Comparison of ENCODE assay signal across 8 cellular contexts in the genomic region with DNA sequence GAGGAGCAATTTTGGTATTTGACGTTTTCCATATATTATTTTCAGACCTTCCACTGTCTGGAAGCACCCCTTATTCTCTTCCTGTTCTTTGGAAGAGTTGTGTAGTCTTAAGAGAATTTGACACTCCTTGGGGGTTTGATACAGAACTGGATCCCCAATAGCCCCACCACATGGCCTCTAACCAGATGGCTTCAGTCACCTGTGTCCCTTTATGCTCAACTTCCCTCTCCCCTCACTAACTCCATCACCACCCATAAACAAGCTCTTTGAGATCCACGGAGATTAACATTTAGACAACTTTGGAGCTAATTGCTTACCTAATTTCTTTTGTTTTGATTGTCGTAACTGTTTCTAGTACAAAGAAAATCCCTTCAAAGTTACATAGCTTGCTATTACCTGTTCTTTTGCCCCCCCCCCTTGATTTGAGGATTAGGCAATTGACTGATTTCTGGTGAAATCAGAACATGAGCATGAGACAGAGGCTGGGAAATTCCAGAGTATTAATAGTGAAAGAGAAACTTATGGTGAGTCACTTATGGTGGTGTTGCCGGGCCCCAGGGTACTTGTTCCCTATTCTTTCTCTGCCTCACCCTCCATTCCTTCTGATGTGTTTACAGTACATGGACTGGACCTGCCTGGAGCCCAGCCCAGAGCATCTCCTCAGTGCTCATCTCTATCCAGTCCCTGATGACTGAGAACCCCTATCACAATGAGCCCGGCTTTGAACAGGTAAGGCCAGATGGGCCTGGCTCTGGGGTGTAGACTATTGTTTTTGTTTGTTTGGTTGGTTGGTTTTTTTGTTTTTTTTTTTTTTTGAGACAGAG. TPM values are rescaled to one million over a fixed set of nuclear protein-coding genes. Genes with fewer than 3 reads are reported as not detected.
DNase-seq lines count a peak whose midpoint lies in the region; ATAC-seq and TF ChIP-seq lines count a peak whose summit lies in the region.

No MANE protein-coding gene starts in this region.

- H3K4me1 ChIP-seq in heart left ventricle = peaks cover 0 to 56% (median 6%) of the 10 kb centered on the region in 12 donors
- peaks cover 0 to 3% of the 10 kb centered on the region in 2 donors for H3K4me1 ChIP-seq in esophagus (ENCODE audit: control insufficient read depth in 2 of 2, insufficient read depth in 2 of 2, low read length in 1 of 2)

- intact Hi-C loops in heart left ventricle (cut with DNase I) = no loop called here
- intact Hi-C loops in left ventricle myocardium superior (cut with micrococcal nuclease) = no loop called here

- H3K9me3 ChIP-seq in heart left ventricle (no peaks in the 10 kb centered on the region), esophagus (ENCODE audit: control insufficient read depth in 2 of 2, insufficient read depth in 1 of 2, low read depth in 1 of 2, low read length in 1 of 2) (no peaks in the 10 kb centered on the region)

- H3K27me3 ChIP-seq in heart left ventricle = no peaks in the 10 kb centered on the region
- H3K27me3 ChIP-seq in esophagus (ENCODE audit: control insufficient read depth in 1 of 2, insufficient read depth in 2 of 2, low read length in 2 of 2) = no peaks in the 10 kb centered on the region

- H3K36me3 ChIP-seq in heart left ventricle (peaks cover 0 to 100% (median 94%) of the 10 kb centered on the region in 9 donors), esophagus (ENCODE audit: control insufficient read depth in 2 of 2, insufficient read depth in 2 of 2, low read length in 1 of 2) (peaks cover 11 to 12% of the 10 kb centered on the region in 2 donors)

- DNase-seq in heart left ventricle (no peak), left ventricle myocardium superior (no peak), NCI-H1417 (lab: John Stamatoyannopoulos, UW) (no peak), DMS153 (lab: John Stamatoyannopoulos, UW) (no peak)
- DNase-seq in activated CD4-positive, CD25-positive, alpha-beta regulatory T cell treated with anti-CD3 and anti-CD28 coated beads, Interleukin-2, amount 50 U/mL, for 72 hours = peak; percentile 64
- peak; percentile 26 to 42 for DNase-seq in stimulated activated CD4-positive, alpha-beta T cell treated with anti-CD3 and anti-CD28 coated beads, Interleukin-12 subunit alpha, Interleukin-12 subunit beta, amount 100 ng/mL, for 24 hours (ENCODE audit: low read depth in 2 of 2)

- TF ChIP-seq POLR2A in heart left ventricle (IDR thresholded peaks at IDR 0.05) = no peak

- H3K4me3 ChIP-seq in heart left ventricle (peak overlapping the region in 1 of 12 donors; percentile 10), esophagus (ENCODE audit: low read depth in 1 of 2, low read length in 2 of 2) (no peak overlapping the region)

- ATAC-seq in heart left ventricle (peak; percentile 32 to 57 (median 43)), left ventricle myocardium superior (no peak), HG03196 (IDR thresholded peaks at IDR 0.05; ENCODE audit: unreplicated experiment) (peak; percentile 67)

- H3K27ac ChIP-seq in heart left ventricle (peak overlapping the region in 1 of 12 donors; percentile 84), esophagus (ENCODE audit: low read depth in 2 of 2, low read length in 1 of 2) (peak overlapping the region; percentile 75 to 85)

- TF ChIP-seq CTCF in heart left ventricle (IDR thresholded peaks at IDR 0.05) = no peak

- 66 to 80% (median 71%) methylated on average over 5 of the region's 5 CpGs for WGBS in heart left ventricle, 4 donors
- 37 to 55% methylated on average over 5 of the region's 5 CpGs for WGBS in esophagus, 2 donors

RNA-seq across cellular contexts. Expression of gene UBE2Z, which starts 7.5 kb away (rescaled TPM):
- 10 to 100 TPM; 31.1 to 59.0 (median 41.0) TPM for total RNA-seq in heart left ventricle
- polyA plus RNA-seq in heart left ventricle = 10 to 100 TPM; 19.3 to 56.8 TPM
- 35.5 TPM for total RNA-seq in left ventricle myocardium superior
- 10 to 100 TPM; 19.0 to 30.9 TPM for polyA plus RNA-seq in esophagus

RNA-seq across cellular contexts. Expression of gene ATP5MC1, which starts 23.1 kb away (rescaled TPM):
- 1,000 to 10,000 TPM in 1 of 9 donors, 100 to 1,000 TPM in 8; 225 to 1,147 (median 370) TPM for total RNA-seq in heart left ventricle
- polyA plus RNA-seq in heart left ventricle = 1,000 to 10,000 TPM in 1 of 2 donors, 100 to 1,000 TPM in 1; 638 to 1,709 TPM
- total RNA-seq in left ventricle myocardium superior = 513 TPM
- 100 to 1,000 TPM; 263 to 335 TPM for polyA plus RNA-seq in esophagus

RNA-seq across cellular contexts. Expression of gene SNF8, which starts 29.0 kb away (rescaled TPM):
- 100 to 1,000 TPM in 4 of 9 donors, 10 to 100 TPM in 5; 66.9 to 122 (median 96.1) TPM for total RNA-seq in heart left ventricle
- 100 to 1,000 TPM; 143 to 144 TPM for polyA plus RNA-seq in heart left ventricle
- total RNA-seq in left ventricle myocardium superior = 109 TPM
- polyA plus RNA-seq in esophagus = 10 to 100 TPM; 63.9 to 99.4 TPM

RNA-seq across cellular contexts. Expression of gene GIP, which starts 52.7 kb away (rescaled TPM):
- total RNA-seq in heart left ventricle = not detected
- polyA plus RNA-seq in heart left ventricle = not detected
- total RNA-seq in left ventricle myocardium superior = not detected
- polyA plus RNA-seq in esophagus = not detected

Comparison
In these comparisons a context has a peak if more than half of its experiments do, and no peak if none do; other contexts are left out.
1. DNase-seq: peak in activated CD4-positive, CD25-positive, alpha-beta regulatory T cell treated with anti-CD3 and anti-CD28 coated beads, Interleukin-2, amount 50 U/mL, for 72 hours (single experiment) and stimulated activated CD4-positive, alpha-beta T cell treated with anti-CD3 and anti-CD28 coated beads, Interleukin-12 subunit alpha, Interleukin-12 subunit beta, amount 100 ng/mL, for 24 hours (2 of 2); none in heart left ventricle (0 of 5), left ventricle myocardium superior (single experiment), NCI-H1417 (0 of 3) and DMS153 (single experiment).